In genomic region chr3:106198828-106199194, GRCh38 we compare ENCODE assay signal across 19 cellular contexts.
DNase-seq lines count a peak whose midpoint lies in the region; TF ChIP-seq lines count a peak whose summit lies in the region.
"Had no signal": no experiment of that assay in that cellular context is flagged by ENCODE, and none has a peak within 500 bp of the region (broad histone marks: within the 10 kb centered on the region; RNA-seq: fewer than 3 reads in every experiment).

No MANE protein-coding gene starts in this region.

- peaks cover 8% of the 10 kb centered on the region for H3K9me3 Mint-ChIP-seq in MCF 10A (ENCODE audit: unreplicated experiment)

- H3K27me3 ChIP-seq in suprapubic skin: no peaks in the 10 kb centered on the region
- H3K27me3 ChIP-seq: SJSA1 had no signal

- DNase-seq in AG08395 (ENCODE audit: low spot score) (peak; percentile 38), GM03348 (ENCODE audit: low spot score) (peak; percentile 59), choroid plexus epithelial cell (ENCODE audit: low read depth) (peak; percentile 28), foreskin fibroblast (peak; percentile 68 to 91), SKM-1 treated with dmso at 0.1 percent for 144 hours (lab: John Stamatoyannopoulos, UW; ENCODE audit: unreplicated experiment) (no peak), suprapubic skin (ENCODE audit: low spot score in 2 of 2) (no peak), MCF 10A (ENCODE audit: unreplicated experiment) (no peak), GOT3 (lab: John Stamatoyannopoulos, UW) (no peak)
- DNase-seq: Caco-2, NCI-H1092, NCI-H1694, NCI-H2107, NCI-H226, NCI-H526, RPMI8226 had no signal

- no peaks in the 10 kb centered on the region for H3K9me3 ChIP-seq in suprapubic skin
- H3K9me3 ChIP-seq: Caco-2, SJSA1 had no signal

- POLR2A ChIA-PET in MCF 10A (lab: Yijun Ruan, JAX): no interaction called here

- WGBS in suprapubic skin: 51% methylated on average over 4 of the region's 4 CpGs

- no peaks in the 10 kb centered on the region for H3K4me1 Mint-ChIP-seq in MCF 10A (ENCODE audit: insufficient read depth, unreplicated experiment)

- H3K27ac Mint-ChIP-seq in MCF 10A (ENCODE audit: low read depth, unreplicated experiment): no peak overlapping the region

- TF ChIP-seq CTCF in choroid plexus epithelial cell (conservative IDR thresholded peaks at IDR 0.05; ENCODE audit: low read depth, low read length) (no peak), foreskin fibroblast (IDR thresholded peaks at IDR 0.05; ENCODE audit: low read depth, low read length) (no peak), suprapubic skin (IDR thresholded peaks at IDR 0.05) (no peak), MCF 10A (IDR thresholded peaks at IDR 0.05; ENCODE audit: unreplicated experiment) (no peak)

- BruUV-seq in MCF 10A (replicated peaks; lab: Mats Ljungman, UMichigan): no TSS peak

- TF ChIP-seq POLR2A in suprapubic skin (IDR thresholded peaks at IDR 0.05): no peak

- intact Hi-C loops in MCF 10A (cut with micrococcal nuclease): no loop called here

- CTCF ChIA-PET in MCF 10A (lab: Yijun Ruan, JAX): no interaction called here

- H3K36me3 Mint-ChIP-seq in MCF 10A (ENCODE audit: insufficient read depth, unreplicated experiment): no peaks in the 10 kb centered on the region

- no peak overlapping the region for H3K4me3 Mint-ChIP-seq in MCF 10A (ENCODE audit: unreplicated experiment)

- no peak overlapping the region for H3K4me3 ChIP-seq in choroid plexus epithelial cell (ENCODE audit: low read depth, low read length)
- no peak overlapping the region for H3K4me3 ChIP-seq in foreskin fibroblast (ENCODE audit: low read depth in 1 of 2, low read length in 2 of 2)
- no peak overlapping the region for H3K4me3 ChIP-seq in suprapubic skin
- H3K4me3 ChIP-seq: K562, SJSA1 had no signal

- no peaks in the 10 kb centered on the region for H3K27me3 Mint-ChIP-seq in MCF 10A (ENCODE audit: insufficient read depth, unreplicated experiment)

- H3K27ac ChIP-seq in suprapubic skin: no peak overlapping the region
- H3K27ac ChIP-seq: C4-2B, HL-60, SJSA1 had no signal

- TF ChIP-seq EP300 in suprapubic skin (IDR thresholded peaks at IDR 0.05): no peak

- no peaks in the 10 kb centered on the region for H3K4me1 ChIP-seq in suprapubic skin
- H3K4me1 ChIP-seq: Caco-2, SJSA1 had no signal

- no peaks in the 10 kb centered on the region for H3K36me3 ChIP-seq in suprapubic skin
- H3K36me3 ChIP-seq: SJSA1 had no signal

Comparison
In these comparisons a context has a peak if more than half of its experiments do, and no peak if none do; other contexts are left out.
1. DNase-seq: peak in AG08395 (single experiment), GM03348 (single experiment), choroid plexus epithelial cell (single experiment) and foreskin fibroblast (2 of 2); none in SKM-1 treated with dmso at 0.1 percent for 144 hours (single experiment), suprapubic skin (0 of 2), MCF 10A (single experiment) and GOT3 (single experiment).